1 cellular context compared by ENCODE assay signal in genomic region chr19:48501446-48501960, GRCh38.
TF ChIP-seq lines count a peak whose summit lies in the region.

No MANE protein-coding gene starts in this region.

TF ChIP-seq in HEK293, 187 proteins besides CTCF, POLR2A, EP300 and RAD21 (continued from another document):
- no peak for TF ChIP-seq ZBTB8A (tag by site-specific recombination; IDR thresholded peaks at IDR 0.05)
- TF ChIP-seq WT1 (tag by site-specific recombination; IDR thresholded peaks at IDR 0.05): peak; percentile 10; the same call in 1 of the 2 replicates
- TF ChIP-seq ZNF792 (tag by site-specific recombination; IDR thresholded peaks at IDR 0.05): no peak
- no peak for TF ChIP-seq ZNF214 (tag by site-specific recombination; IDR thresholded peaks at IDR 0.05; ENCODE audit: borderline replicate concordance)
- no peak for TF ChIP-seq SP2 (tag by site-specific recombination; IDR thresholded peaks at IDR 0.05)
- TF ChIP-seq ZNF48 (tag by site-specific recombination; IDR thresholded peaks at IDR 0.05): no peak
- peak; percentile 92; the same call in 1 of the 2 replicates for TF ChIP-seq ZNF394 (tag by site-specific recombination; IDR thresholded peaks at IDR 0.05; ENCODE audit: borderline replicate concordance)
- TF ChIP-seq ZNF2 (tag by site-specific recombination; IDR thresholded peaks at IDR 0.05): no peak
- no peak for TF ChIP-seq ZNF221 (tag by site-specific recombination; IDR thresholded peaks at IDR 0.05; ENCODE audit: borderline replicate concordance)
- no peak for TF ChIP-seq ZNF555 (tag by site-specific recombination; conservative IDR thresholded peaks at IDR 0.05)
- no peak for TF ChIP-seq ZNF600 (tag by site-specific recombination; IDR thresholded peaks at IDR 0.05)
- TF ChIP-seq ZNF391 (tag by site-specific recombination; IDR thresholded peaks at IDR 0.05; ENCODE audit: borderline replicate concordance, low read depth): no peak
- no peak for TF ChIP-seq ZNF174 (tag by site-specific recombination; IDR thresholded peaks at IDR 0.05)
- TF ChIP-seq ZNF433 (tag by site-specific recombination; IDR thresholded peaks at IDR 0.05; ENCODE audit: low read depth): no peak
- TF ChIP-seq, protein P1, sequence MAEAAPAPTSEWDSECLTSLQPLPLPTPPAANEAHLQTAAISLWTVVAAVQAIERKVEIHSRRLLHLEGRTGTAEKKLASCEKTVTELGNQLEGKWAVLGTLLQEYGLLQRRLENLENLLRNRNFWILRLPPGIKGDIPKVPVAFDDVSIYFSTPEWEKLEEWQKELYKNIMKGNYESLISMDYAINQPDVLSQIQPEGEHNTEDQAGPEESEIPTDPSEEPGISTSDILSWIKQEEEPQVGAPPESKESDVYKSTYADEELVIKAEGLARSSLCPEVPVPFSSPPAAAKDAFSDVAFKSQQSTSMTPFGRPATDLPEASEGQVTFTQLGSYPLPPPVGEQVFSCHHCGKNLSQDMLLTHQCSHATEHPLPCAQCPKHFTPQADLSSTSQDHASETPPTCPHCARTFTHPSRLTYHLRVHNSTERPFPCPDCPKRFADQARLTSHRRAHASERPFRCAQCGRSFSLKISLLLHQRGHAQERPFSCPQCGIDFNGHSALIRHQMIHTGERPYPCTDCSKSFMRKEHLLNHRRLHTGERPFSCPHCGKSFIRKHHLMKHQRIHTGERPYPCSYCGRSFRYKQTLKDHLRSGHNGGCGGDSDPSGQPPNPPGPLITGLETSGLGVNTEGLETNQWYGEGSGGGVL (tag by site-specific recombination; IDR thresholded peaks at IDR 0.05): peak; percentile 89
- no peak for TF ChIP-seq ZBTB49 (tag by site-specific recombination; IDR thresholded peaks at IDR 0.05; ENCODE audit: low read depth)
- TF ChIP-seq ZNF558 (tag by site-specific recombination; IDR thresholded peaks at IDR 0.05): no peak
- TF ChIP-seq ZNF621 (tag by site-specific recombination; IDR thresholded peaks at IDR 0.05): no peak
